ENCODE assay signal across 1 cellular context in the genomic region with DNA sequence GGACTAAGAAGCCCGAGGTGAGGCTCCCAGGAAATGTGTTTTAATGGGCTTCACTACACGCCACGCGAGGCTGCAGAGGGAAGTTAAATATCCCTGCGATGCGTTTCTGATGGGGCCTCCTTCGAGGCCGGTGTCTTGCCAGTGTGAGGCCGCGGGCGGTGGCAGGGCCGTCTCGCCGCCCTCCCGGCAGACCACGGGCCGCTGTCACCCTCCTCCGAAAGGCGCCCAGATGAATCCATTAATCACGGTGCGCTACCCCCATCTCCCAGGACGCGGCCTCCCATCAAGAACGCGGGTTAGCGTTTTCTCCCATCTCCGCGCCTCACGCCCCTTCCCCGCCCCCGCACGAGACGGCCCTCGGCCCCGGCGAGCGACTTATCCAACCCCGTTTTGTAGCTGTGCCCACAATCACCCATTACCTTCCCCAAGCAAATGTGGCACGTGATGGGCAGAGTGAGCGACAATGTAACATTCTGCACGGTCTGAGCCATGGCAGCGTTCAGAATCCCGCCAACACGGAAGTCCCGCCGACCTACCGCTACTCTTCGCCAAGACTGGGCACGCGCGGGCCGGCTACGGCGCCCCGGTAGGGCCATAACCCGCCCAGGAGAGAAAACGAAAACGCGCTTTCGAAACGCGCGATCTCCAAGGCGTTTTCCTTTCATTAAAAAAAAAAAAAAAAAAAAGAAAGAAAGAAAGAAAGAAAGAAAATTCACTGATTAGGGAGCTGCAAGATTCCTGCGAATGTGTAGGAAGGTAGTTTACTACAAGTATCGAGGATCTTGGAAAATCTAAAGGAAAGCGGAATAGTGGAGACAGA.
TF ChIP-seq lines count a peak whose summit lies in the region.

A gene with protein sequence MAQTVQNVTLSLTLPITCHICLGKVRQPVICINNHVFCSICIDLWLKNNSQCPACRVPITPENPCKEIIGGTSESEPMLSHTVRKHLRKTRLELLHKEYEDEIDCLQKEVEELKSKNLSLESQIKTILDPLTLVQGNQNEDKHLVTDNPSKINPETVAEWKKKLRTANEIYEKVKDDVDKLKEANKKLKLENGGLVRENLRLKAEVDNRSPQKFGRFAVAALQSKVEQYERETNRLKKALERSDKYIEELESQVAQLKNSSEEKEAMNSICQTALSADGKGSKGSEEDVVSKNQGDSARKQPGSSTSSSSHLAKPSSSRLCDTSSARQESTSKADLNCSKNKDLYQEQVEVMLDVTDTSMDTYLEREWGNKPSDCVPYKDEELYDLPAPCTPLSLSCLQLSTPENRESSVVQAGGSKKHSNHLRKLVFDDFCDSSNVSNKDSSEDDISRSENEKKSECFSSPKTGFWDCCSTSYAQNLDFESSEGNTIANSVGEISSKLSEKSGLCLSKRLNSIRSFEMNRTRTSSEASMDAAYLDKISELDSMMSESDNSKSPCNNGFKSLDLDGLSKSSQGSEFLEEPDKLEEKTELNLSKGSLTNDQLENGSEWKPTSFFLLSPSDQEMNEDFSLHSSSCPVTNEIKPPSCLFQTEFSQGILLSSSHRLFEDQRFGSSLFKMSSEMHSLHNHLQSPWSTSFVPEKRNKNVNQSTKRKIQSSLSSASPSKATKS (minus strand): TSS at position 526 of the 820 bp plus-strand sequence. CDS start 35 bp downstream, at position 491.

TF ChIP-seq in K562, 482 proteins besides CTCF, POLR2A, EP300 and RAD21 (continued from another document and continues in another):
- TF ChIP-seq, protein P1, sequence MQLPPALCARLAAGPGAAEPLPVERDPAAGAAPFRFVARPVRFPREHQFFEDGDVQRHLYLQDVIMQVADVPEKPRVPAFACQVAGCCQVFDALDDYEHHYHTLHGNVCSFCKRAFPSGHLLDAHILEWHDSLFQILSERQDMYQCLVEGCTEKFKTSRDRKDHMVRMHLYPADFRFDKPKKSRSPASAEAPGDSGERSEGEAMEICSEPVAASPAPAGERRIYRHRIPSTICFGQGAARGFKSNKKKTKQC (CRISPR knock-in tag; IDR thresholded peaks at IDR 0.05) = peak; percentile 65; the same call in 1 of the 2 replicates
- TF ChIP-seq, protein P2, sequence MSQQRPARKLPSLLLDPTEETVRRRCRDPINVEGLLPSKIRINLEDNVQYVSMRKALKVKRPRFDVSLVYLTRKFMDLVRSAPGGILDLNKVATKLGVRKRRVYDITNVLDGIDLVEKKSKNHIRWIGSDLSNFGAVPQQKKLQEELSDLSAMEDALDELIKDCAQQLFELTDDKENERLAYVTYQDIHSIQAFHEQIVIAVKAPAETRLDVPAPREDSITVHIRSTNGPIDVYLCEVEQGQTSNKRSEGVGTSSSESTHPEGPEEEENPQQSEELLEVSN (IDR thresholded peaks at IDR 0.05; ENCODE audit: borderline replicate concordance in 1 of 2, extremely low read depth in 1 of 2, insufficient read depth in 1 of 2, insufficient read length in 1 of 2, low read depth in 1 of 2, low read length in 1 of 2, poor library complexity in 1 of 2, severe bottlenecking in 1 of 2) = peak; percentile 77 to 88
- no peak for TF ChIP-seq GTF2A2 (tag; IDR thresholded peaks at IDR 0.05)
- TF ChIP-seq L3MBTL2 (IDR thresholded peaks at IDR 0.05) = peak; percentile 77
- peak; percentile 85 for TF ChIP-seq POU5F1 (IDR thresholded peaks at IDR 0.05; ENCODE audit: borderline replicate concordance, low read depth, low read length, partially characterized antibody)
- TF ChIP-seq, protein P3, sequence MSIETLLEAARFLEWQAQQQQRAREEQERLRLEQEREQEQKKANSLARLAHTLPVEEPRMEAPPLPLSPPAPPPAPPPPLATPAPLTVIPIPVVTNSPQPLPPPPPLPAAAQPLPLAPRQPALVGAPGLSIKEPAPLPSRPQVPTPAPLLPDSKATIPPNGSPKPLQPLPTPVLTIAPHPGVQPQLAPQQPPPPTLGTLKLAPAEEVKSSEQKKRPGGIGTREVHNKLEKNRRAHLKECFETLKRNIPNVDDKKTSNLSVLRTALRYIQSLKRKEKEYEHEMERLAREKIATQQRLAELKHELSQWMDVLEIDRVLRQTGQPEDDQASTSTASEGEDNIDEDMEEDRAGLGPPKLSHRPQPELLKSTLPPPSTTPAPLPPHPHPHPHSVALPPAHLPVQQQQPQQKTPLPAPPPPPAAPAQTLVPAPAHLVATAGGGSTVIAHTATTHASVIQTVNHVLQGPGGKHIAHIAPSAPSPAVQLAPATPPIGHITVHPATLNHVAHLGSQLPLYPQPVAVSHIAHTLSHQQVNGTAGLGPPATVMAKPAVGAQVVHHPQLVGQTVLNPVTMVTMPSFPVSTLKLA (conservative IDR thresholded peaks at IDR 0.05) = peak; percentile 70 to 75; a peak in 3 of 4 replicates
- TF ChIP-seq, protein P4, sequence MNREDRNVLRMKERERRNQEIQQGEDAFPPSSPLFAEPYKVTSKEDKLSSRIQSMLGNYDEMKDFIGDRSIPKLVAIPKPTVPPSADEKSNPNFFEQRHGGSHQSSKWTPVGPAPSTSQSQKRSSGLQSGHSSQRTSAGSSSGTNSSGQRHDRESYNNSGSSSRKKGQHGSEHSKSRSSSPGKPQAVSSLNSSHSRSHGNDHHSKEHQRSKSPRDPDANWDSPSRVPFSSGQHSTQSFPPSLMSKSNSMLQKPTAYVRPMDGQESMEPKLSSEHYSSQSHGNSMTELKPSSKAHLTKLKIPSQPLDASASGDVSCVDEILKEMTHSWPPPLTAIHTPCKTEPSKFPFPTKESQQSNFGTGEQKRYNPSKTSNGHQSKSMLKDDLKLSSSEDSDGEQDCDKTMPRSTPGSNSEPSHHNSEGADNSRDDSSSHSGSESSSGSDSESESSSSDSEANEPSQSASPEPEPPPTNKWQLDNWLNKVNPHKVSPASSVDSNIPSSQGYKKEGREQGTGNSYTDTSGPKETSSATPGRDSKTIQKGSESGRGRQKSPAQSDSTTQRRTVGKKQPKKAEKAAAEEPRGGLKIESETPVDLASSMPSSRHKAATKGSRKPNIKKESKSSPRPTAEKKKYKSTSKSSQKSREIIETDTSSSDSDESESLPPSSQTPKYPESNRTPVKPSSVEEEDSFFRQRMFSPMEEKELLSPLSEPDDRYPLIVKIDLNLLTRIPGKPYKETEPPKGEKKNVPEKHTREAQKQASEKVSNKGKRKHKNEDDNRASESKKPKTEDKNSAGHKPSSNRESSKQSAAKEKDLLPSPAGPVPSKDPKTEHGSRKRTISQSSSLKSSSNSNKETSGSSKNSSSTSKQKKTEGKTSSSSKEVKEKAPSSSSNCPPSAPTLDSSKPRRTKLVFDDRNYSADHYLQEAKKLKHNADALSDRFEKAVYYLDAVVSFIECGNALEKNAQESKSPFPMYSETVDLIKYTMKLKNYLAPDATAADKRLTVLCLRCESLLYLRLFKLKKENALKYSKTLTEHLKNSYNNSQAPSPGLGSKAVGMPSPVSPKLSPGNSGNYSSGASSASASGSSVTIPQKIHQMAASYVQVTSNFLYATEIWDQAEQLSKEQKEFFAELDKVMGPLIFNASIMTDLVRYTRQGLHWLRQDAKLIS (CRISPR knock-in tag; IDR thresholded peaks at IDR 0.05) = no peak
- peak in 1 of 2 experiments; percentile 84; a peak in 2 of 4 replicates for TF ChIP-seq HDAC1 (IDR thresholded peaks at IDR 0.05)
- peak; percentile 79 for TF ChIP-seq SUPT5H (IDR thresholded peaks at IDR 0.05)
- no peak for TF ChIP-seq SPI1 (IDR thresholded peaks at IDR 0.05; ENCODE audit: borderline replicate concordance, low read depth, low read length)
- TF ChIP-seq ZNF282 (CRISPR knock-in tag; IDR thresholded peaks at IDR 0.05) = no peak
- peak; percentile 70 for TF ChIP-seq ZFX (CRISPR knock-in tag; IDR thresholded peaks at IDR 0.05)
- TF ChIP-seq, protein P5, sequence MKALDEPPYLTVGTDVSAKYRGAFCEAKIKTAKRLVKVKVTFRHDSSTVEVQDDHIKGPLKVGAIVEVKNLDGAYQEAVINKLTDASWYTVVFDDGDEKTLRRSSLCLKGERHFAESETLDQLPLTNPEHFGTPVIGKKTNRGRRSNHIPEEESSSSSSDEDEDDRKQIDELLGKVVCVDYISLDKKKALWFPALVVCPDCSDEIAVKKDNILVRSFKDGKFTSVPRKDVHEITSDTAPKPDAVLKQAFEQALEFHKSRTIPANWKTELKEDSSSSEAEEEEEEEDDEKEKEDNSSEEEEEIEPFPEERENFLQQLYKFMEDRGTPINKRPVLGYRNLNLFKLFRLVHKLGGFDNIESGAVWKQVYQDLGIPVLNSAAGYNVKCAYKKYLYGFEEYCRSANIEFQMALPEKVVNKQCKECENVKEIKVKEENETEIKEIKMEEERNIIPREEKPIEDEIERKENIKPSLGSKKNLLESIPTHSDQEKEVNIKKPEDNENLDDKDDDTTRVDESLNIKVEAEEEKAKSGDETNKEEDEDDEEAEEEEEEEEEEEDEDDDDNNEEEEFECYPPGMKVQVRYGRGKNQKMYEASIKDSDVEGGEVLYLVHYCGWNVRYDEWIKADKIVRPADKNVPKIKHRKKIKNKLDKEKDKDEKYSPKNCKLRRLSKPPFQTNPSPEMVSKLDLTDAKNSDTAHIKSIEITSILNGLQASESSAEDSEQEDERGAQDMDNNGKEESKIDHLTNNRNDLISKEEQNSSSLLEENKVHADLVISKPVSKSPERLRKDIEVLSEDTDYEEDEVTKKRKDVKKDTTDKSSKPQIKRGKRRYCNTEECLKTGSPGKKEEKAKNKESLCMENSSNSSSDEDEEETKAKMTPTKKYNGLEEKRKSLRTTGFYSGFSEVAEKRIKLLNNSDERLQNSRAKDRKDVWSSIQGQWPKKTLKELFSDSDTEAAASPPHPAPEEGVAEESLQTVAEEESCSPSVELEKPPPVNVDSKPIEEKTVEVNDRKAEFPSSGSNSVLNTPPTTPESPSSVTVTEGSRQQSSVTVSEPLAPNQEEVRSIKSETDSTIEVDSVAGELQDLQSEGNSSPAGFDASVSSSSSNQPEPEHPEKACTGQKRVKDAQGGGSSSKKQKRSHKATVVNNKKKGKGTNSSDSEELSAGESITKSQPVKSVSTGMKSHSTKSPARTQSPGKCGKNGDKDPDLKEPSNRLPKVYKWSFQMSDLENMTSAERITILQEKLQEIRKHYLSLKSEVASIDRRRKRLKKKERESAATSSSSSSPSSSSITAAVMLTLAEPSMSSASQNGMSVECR (CRISPR knock-in tag; IDR thresholded peaks at IDR 0.05) = peak; percentile 31; the same call in 1 of the 2 replicates
- no peak for TF ChIP-seq MYBL2 (IDR thresholded peaks at IDR 0.05; ENCODE audit: low read depth)
- no peak for TF ChIP-seq MYBL2 (CRISPR knock-in tag; IDR thresholded peaks at IDR 0.05; ENCODE audit: borderline replicate concordance)
- no peak for TF ChIP-seq ZNF584 (CRISPR knock-in tag; IDR thresholded peaks at IDR 0.05; ENCODE audit: low read depth)
- TF ChIP-seq CTBP1 (IDR thresholded peaks at IDR 0.05; ENCODE audit: borderline replicate concordance) = peak; percentile 48; the same call in 1 of the 2 replicates
- TF ChIP-seq, protein P6, sequence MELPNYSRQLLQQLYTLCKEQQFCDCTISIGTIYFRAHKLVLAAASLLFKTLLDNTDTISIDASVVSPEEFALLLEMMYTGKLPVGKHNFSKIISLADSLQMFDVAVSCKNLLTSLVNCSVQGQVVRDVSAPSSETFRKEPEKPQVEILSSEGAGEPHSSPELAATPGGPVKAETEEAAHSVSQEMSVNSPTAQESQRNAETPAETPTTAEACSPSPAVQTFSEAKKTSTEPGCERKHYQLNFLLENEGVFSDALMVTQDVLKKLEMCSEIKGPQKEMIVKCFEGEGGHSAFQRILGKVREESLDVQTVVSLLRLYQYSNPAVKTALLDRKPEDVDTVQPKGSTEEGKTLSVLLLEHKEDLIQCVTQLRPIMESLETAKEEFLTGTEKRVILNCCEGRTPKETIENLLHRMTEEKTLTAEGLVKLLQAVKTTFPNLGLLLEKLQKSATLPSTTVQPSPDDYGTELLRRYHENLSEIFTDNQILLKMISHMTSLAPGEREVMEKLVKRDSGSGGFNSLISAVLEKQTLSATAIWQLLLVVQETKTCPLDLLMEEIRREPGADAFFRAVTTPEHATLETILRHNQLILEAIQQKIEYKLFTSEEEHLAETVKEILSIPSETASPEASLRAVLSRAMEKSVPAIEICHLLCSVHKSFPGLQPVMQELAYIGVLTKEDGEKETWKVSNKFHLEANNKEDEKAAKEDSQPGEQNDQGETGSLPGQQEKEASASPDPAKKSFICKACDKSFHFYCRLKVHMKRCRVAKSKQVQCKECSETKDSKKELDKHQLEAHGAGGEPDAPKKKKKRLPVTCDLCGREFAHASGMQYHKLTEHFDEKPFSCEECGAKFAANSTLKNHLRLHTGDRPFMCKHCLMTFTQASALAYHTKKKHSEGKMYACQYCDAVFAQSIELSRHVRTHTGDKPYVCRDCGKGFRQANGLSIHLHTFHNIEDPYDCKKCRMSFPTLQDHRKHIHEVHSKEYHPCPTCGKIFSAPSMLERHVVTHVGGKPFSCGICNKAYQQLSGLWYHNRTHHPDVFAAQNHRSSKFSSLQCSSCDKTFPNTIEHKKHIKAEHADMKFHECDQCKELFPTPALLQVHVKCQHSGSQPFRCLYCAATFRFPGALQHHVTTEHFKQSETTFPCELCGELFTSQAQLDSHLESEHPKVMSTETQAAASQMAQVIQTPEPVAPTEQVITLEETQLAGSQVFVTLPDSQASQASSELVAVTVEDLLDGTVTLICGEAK (IDR thresholded peaks at IDR 0.05) = no peak
- TF ChIP-seq, protein P6 (CRISPR knock-in tag; IDR thresholded peaks at IDR 0.05) = no peak
- no peak for TF ChIP-seq ATF1 (CRISPR knock-in tag; IDR thresholded peaks at IDR 0.05)
- TF ChIP-seq ATF1 (tag; IDR thresholded peaks at IDR 0.05) = 0 out of 2 replicates have a peak, but pooled peaks have one; percentile 17
- TF ChIP-seq ZNF707 (CRISPR knock-in tag; conservative IDR thresholded peaks at IDR 0.05) = no peak
- peak; percentile 57 for TF ChIP-seq TAF9B (IDR thresholded peaks at IDR 0.05; ENCODE audit: partially characterized antibody)
- TF ChIP-seq SETDB1 (IDR thresholded peaks at IDR 0.05; ENCODE audit: low read length) = no peak
- no peak for TF ChIP-seq ARID1B (IDR thresholded peaks at IDR 0.05)
- TF ChIP-seq SIN3B (IDR thresholded peaks at IDR 0.05; ENCODE audit: low read depth) = no peak
- peak; percentile 52; the same call in 1 of the 2 replicates for TF ChIP-seq PML (IDR thresholded peaks at IDR 0.05; ENCODE audit: low read length)
